Comparison of ENCODE assay signal across 11 cellular contexts in the genomic region with DNA sequence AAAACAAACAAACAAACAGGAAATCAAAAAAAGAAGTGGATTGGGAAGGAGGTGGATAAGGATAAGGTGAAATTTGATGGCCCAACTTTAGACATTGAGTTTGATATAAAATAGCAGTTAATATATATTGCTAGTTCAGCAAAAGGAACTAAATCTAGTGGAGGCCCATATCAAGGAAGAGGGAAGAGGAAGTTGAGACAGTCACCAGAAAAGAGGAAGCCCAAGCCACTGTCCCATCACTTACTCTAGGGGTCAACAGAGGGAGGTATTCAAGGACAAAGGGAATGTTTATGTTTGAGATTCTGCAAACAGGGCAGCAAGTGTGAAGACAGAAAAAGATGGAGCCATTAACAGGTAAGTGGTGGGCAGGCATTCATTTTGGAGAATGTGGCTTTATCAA. TPM values are rescaled to one million over a fixed set of nuclear protein-coding genes. Genes with fewer than 3 reads are reported as not detected.
A peak's percentile ranks its signal among the peaks of the same experiment; 100 is the strongest.
DNase-seq lines count a peak whose midpoint lies in the region; ATAC-seq and TF ChIP-seq lines count a peak whose summit lies in the region.
"Had no signal": no experiment of that assay in that cellular context is flagged by ENCODE, and none has a peak within 500 bp of the region (broad histone marks: within the 10 kb centered on the region; RNA-seq: fewer than 3 reads in every experiment).

No MANE protein-coding gene starts in this region.

- H3K4me1 Mint-ChIP-seq in chondrocyte (ENCODE audit: low read depth) (peaks cover 39% of the 10 kb centered on the region), type B pancreatic cell (ENCODE audit: unreplicated experiment) (peaks cover 13% of the 10 kb centered on the region)

- intact Hi-C loops in Panc1 (cut with micrococcal nuclease; ENCODE audit: unreplicated experiment), result no loop called here
- intact Hi-C loops in aorta (cut with DNase I), result no loop called here

- peak overlapping the region; percentile 44 to 50 for H3K27ac Mint-ChIP-seq in activated naive CD4-positive, alpha-beta T cell treated with anti-CD3 and anti-CD28 coated beads, Interleukin-2, amount 50 U/mL, for 72 hours
- H3K27ac Mint-ChIP-seq in chondrocyte (ENCODE audit: unreplicated experiment) (peak overlapping the region; percentile 49), type B pancreatic cell (peak overlapping the region; percentile 2)

- TF ChIP-seq CTCF in Panc1 (IDR thresholded peaks at IDR 0.05) (no peak), chondrocyte (IDR thresholded peaks at IDR 0.05) (no peak), type B pancreatic cell (conservative IDR thresholded peaks at IDR 0.05) (no peak)

- H3K9me3 ChIP-seq in Panc1 (ENCODE audit: control insufficient read depth, insufficient read depth, low read depth, low read length), result no peaks in the 10 kb centered on the region
- H3K9me3 ChIP-seq in aorta (ENCODE audit: control insufficient read depth, low read length), result no peaks in the 10 kb centered on the region

- H3K4me3 Mint-ChIP-seq in chondrocyte (ENCODE audit: unreplicated experiment), result no peak overlapping the region
- no peak overlapping the region for H3K4me3 Mint-ChIP-seq in type B pancreatic cell

- peaks cover 4% of the 10 kb centered on the region for H3K36me3 ChIP-seq in Panc1 (ENCODE audit: control insufficient read depth, insufficient read depth, low read length)
- no peaks in the 10 kb centered on the region for H3K36me3 ChIP-seq in aorta (ENCODE audit: control insufficient read depth in 1 of 2, insufficient read depth in 2 of 2, low read length in 1 of 2)

- no peak overlapping the region for H3K27ac ChIP-seq in Panc1 (ENCODE audit: low read length)
- H3K27ac ChIP-seq in aorta (ENCODE audit: low read depth in 1 of 2, low read length in 2 of 2), result no peak overlapping the region
- H3K27ac ChIP-seq: KMS-11 had no signal

- H3K9me3 Mint-ChIP-seq in activated naive CD4-positive, alpha-beta T cell treated with anti-CD3 and anti-CD28 coated beads, Interleukin-2, amount 50 U/mL, for 72 hours, result no peaks in the 10 kb centered on the region
- no peaks in the 10 kb centered on the region for H3K9me3 Mint-ChIP-seq in chondrocyte (ENCODE audit: low read depth)
- no peaks in the 10 kb centered on the region for H3K9me3 Mint-ChIP-seq in type B pancreatic cell

- H3K27me3 Mint-ChIP-seq in chondrocyte (ENCODE audit: low read depth) (no peaks in the 10 kb centered on the region), type B pancreatic cell (no peaks in the 10 kb centered on the region)

- peaks cover 21 to 24% of the 10 kb centered on the region in 2 donors for H3K36me3 Mint-ChIP-seq in activated naive CD4-positive, alpha-beta T cell treated with anti-CD3 and anti-CD28 coated beads, Interleukin-2, amount 50 U/mL, for 72 hours
- H3K36me3 Mint-ChIP-seq in chondrocyte (ENCODE audit: low read depth) (peaks cover 9% of the 10 kb centered on the region), type B pancreatic cell (peaks cover 8% of the 10 kb centered on the region)

- in situ Hi-C loops in Panc1 (cut with HindIII; ENCODE audit: low pct_unique_long_range_greater_than_20kb, low sequenced_read_pairs), result no loop called here

- BruUV-seq in Panc1 (replicated peaks; lab: Mats Ljungman, UMichigan), result TSS peak; percentile 41

- no peaks in the 10 kb centered on the region for H3K27me3 ChIP-seq in Panc1 (ENCODE audit: control insufficient read depth, insufficient read depth, low read length)
- H3K27me3 ChIP-seq in aorta (ENCODE audit: control insufficient read depth in 1 of 2, insufficient read depth in 2 of 2, low read length in 1 of 2), result no peaks in the 10 kb centered on the region

- no peak for ATAC-seq in activated naive CD4-positive, alpha-beta T cell treated with anti-CD3 and anti-CD28 coated beads, Interleukin-2, amount 50 U/mL, for 72 hours
- ATAC-seq in Panc1 (no peak), HG02610 (IDR thresholded peaks at IDR 0.05; ENCODE audit: unreplicated experiment) (no peak), aorta (ENCODE audit: low FRiP score) (no peak)

- POLR2A ChIA-PET in Panc1 (lab: Charles Lee), result no interaction called here

- CTCF ChIA-PET in Panc1 (lab: Charles Lee), result no interaction called here

- H3K4me3 ChIP-seq in Panc1 (ENCODE audit: low read depth in 2 of 2, low read length in 2 of 2) (no peak overlapping the region), aorta (ENCODE audit: low read length in 2 of 2) (no peak overlapping the region)

- H3K4me1 ChIP-seq in Panc1 (ENCODE audit: control insufficient read depth, insufficient read depth, low read length), result peaks cover 45% of the 10 kb centered on the region
- H3K4me1 ChIP-seq in aorta (ENCODE audit: control insufficient read depth in 1 of 2, insufficient read depth in 2 of 2, low read length in 2 of 2), result no peaks in the 10 kb centered on the region

- no peak for DNase-seq in activated naive CD4-positive, alpha-beta T cell treated with anti-CD3 and anti-CD28 coated beads, Interleukin-2, amount 50 U/mL, for 72 hours (ENCODE audit: low spot score in 2 of 2)
- DNase-seq in activated naive CD4-positive, alpha-beta T cell treated with Interleukin-2 at 50 U/mL for 16 hours, result no peak
- DNase-seq in Panc1 (ENCODE audit: low read depth, low spot score), result no peak
- DNase-seq in chondrocyte (ENCODE audit: low spot score), result no peak
- no peak for DNase-seq in type B pancreatic cell (ENCODE audit: extremely low spot score, unreplicated experiment)
- DNase-seq in AG08396 (ENCODE audit: low spot score), result no peak
- no peak for DNase-seq in aorta
- DNase-seq: stimulated activated naive CD4-positive, alpha-beta T cell; SW 1271 had no signal

RNA-seq across cellular contexts. Expression of gene LAMTOR4, which starts 3.7 kb away (rescaled TPM):
- total RNA-seq in activated naive CD4-positive, alpha-beta T cell treated with anti-CD3 and anti-CD28 coated beads, Interleukin-2, amount 50 U/mL, for 72 hours, result 100 to 1,000 TPM; 147 to 153 TPM
- total RNA-seq in Panc1 (2021; ENCODE audit: unreplicated experiment) (224 TPM), chondrocyte (73.2 to 89.4 TPM (median 75.7 TPM) in 3 replicates), type B pancreatic cell (ENCODE audit: low replicate concordance) (96.7 and 109 TPM in 2 replicates), aorta (100 to 1,000 TPM in 1 of 2 donors, 10 to 100 TPM in 1; 80.2 to 104 TPM)
- polyA plus RNA-seq in Panc1 (2012; ENCODE audit: insufficient read length), result 308 TPM
- polyA plus RNA-seq in aorta, result 100 to 1,000 TPM; 267 to 310 TPM

RNA-seq across cellular contexts. Expression of gene TRAPPC14, which starts 6.1 kb away (rescaled TPM):
- 10 to 100 TPM; 17.1 to 32.8 TPM for total RNA-seq in activated naive CD4-positive, alpha-beta T cell treated with anti-CD3 and anti-CD28 coated beads, Interleukin-2, amount 50 U/mL, for 72 hours
- total RNA-seq in Panc1 (2021; ENCODE audit: unreplicated experiment), result 33.2 TPM
- polyA plus RNA-seq in Panc1 (2012; ENCODE audit: insufficient read length), result 24.3 TPM
- 15.4 to 19.7 TPM (median 16.3 TPM) in 3 replicates for total RNA-seq in chondrocyte
- total RNA-seq in type B pancreatic cell (ENCODE audit: low replicate concordance), result 21.3 and 35.2 TPM in 2 replicates
- total RNA-seq in aorta, result 10 to 100 TPM; 16.5 to 17.4 TPM
- 10 to 100 TPM in 1 of 2 donors, 1 to 10 TPM in 1; 3.6 to 28.2 TPM for polyA plus RNA-seq in aorta

RNA-seq across cellular contexts. Expression of gene GAL3ST4, which starts 16.0 kb away (rescaled TPM):
- 10 to 100 TPM in 1 of 2 donors, 1 to 10 TPM in 1; 7.7 to 12.5 TPM for total RNA-seq in activated naive CD4-positive, alpha-beta T cell treated with anti-CD3 and anti-CD28 coated beads, Interleukin-2, amount 50 U/mL, for 72 hours
- total RNA-seq in Panc1 (2021; ENCODE audit: unreplicated experiment) (0.98 TPM), chondrocyte (1.8 to 4.9 TPM (median 4.3 TPM) in 3 replicates), type B pancreatic cell (ENCODE audit: low replicate concordance) (7.2 and 7.4 TPM in 2 replicates), aorta (10 to 100 TPM in 1 of 2 donors, 1 to 10 TPM in 1; 4.4 to 14.9 TPM)
- 1.7 TPM for polyA plus RNA-seq in Panc1 (2012; ENCODE audit: insufficient read length)
- 10 to 100 TPM in 1 of 2 donors, 1 to 10 TPM in 1; 5.8 to 12.5 TPM for polyA plus RNA-seq in aorta

RNA-seq across cellular contexts. Expression of gene GPC2, which starts 24.8 kb away (rescaled TPM):
- total RNA-seq in activated naive CD4-positive, alpha-beta T cell treated with anti-CD3 and anti-CD28 coated beads, Interleukin-2, amount 50 U/mL, for 72 hours, result 10 to 100 TPM in 1 of 2 donors, 1 to 10 TPM in 1; 7.0 to 18.9 TPM
- total RNA-seq in Panc1 (2021; ENCODE audit: unreplicated experiment) (7.9 TPM), chondrocyte (6.2 to 7.3 TPM (median 6.7 TPM) in 3 replicates), type B pancreatic cell (ENCODE audit: low replicate concordance) (20.6 and 53.3 TPM in 2 replicates), aorta (1 to 10 TPM in 1 of 2 donors, under 1 TPM in 1; 0.78 to 3.7 TPM)
- polyA plus RNA-seq in Panc1 (2012; ENCODE audit: insufficient read length), result 6.4 TPM
- 1 to 10 TPM in 1 of 2 donors, under 1 TPM in 1; 0.63 to 1.2 TPM for polyA plus RNA-seq in aorta

RNA-seq across cellular contexts. Expression of gene STAG3, which starts 25.3 kb away (rescaled TPM):
- 10 to 100 TPM; 33.3 to 54.2 TPM for total RNA-seq in activated naive CD4-positive, alpha-beta T cell treated with anti-CD3 and anti-CD28 coated beads, Interleukin-2, amount 50 U/mL, for 72 hours
- total RNA-seq in Panc1 (2021; ENCODE audit: unreplicated experiment) (1.7 TPM), chondrocyte (0.57 to 1.2 TPM (median 0.64 TPM) in 3 replicates), type B pancreatic cell (ENCODE audit: low replicate concordance) (1.6 and 1.7 TPM in 2 replicates), aorta (1 to 10 TPM in 1 of 2 donors, under 1 TPM in 1; 0.96 to 1.5 TPM)
- polyA plus RNA-seq in Panc1 (2012; ENCODE audit: insufficient read length), result 3.8 TPM
- polyA plus RNA-seq in aorta, result 1 to 10 TPM in 1 of 2 donors, under 1 TPM in 1; 0.13 to 1.7 TPM
